Comparison of ENCODE assay signal across 21 cellular contexts in genomic region chr2:2326053-2326452, GRCh38. TPM values are rescaled to one million over a fixed set of nuclear protein-coding genes. Genes with fewer than 3 reads are reported as not detected.
DNase-seq lines count a peak whose midpoint lies in the region; ATAC-seq and TF ChIP-seq lines count a peak whose summit lies in the region.
"Had no signal": no experiment of that assay in that cellular context is flagged by ENCODE, and none has a peak within 500 bp of the region (broad histone marks: within the 10 kb centered on the region; RNA-seq: fewer than 3 reads in every experiment).

No MANE protein-coding gene starts in this region.

- in situ Hi-C loops in GM13976 (cut with MboI; ENCODE audit: low sequenced_read_pairs, unreplicated experiment), result no loop called here

- ATAC-seq in GM21447 (IDR thresholded peaks at IDR 0.05; ENCODE audit: unreplicated experiment), result no peak
- ATAC-seq: HCT116, left ventricle myocardium superior, right cardiac atrium had no signal

- no peak for TF ChIP-seq CTCF in GM13976 (IDR thresholded peaks at IDR 0.05; ENCODE audit: borderline replicate concordance, control extremely low read depth, extremely low read depth, insufficient read depth, missing control alignments)

- intact Hi-C loops in posterior cingulate gyrus (cut with DNase I), result no loop called here

- DNase-seq in NCI-H82 (lab: John Stamatoyannopoulos, UW) (peak; percentile 14), NCI-H82 treated with DMSO at 0.1 percent for 48 hours (lab: John Stamatoyannopoulos, UW; ENCODE audit: unreplicated experiment) (no peak), NCI-H1930 (lab: John Stamatoyannopoulos, UW) (peak; percentile 11 to 34), SK-N-DZ (ENCODE audit: low spot score) (peak; percentile 14), posterior cingulate gyrus (peak in 6 of 10 donors; percentile 26 to 86 (median 55)), GM13976 (ENCODE audit: low spot score) (no peak)
- DNase-seq: activated CD4-positive, alpha-beta T cell treated with anti-CD3 and anti-CD28 coated beads, Interleukin-2, amount 50 U/mL, for 1 hour; activated naive CD4-positive, alpha-beta T cell treated with anti-CD3 and anti-CD28 coated beads for 36 hours; colonic mucosa; esophagus squamous epithelium; left ventricle myocardium superior; pancreas; right cardiac atrium; spleen; stimulated activated CD4-positive, alpha-beta T cell treated with anti-CD3 and anti-CD28 coated beads, Interleukin-4, amount 100 ng/mL, for 24 hours; stimulated activated naive CD4-positive, alpha-beta T cell; T-helper 9 cell; testis; uterus had no signal

RNA-seq across cellular contexts. Expression of gene MYT1L, which starts 5.0 kb away (rescaled TPM):
- 3.5 and 4.4 TPM in 2 replicates for polyA plus RNA-seq in SK-N-DZ (2014; cell fraction: cytosol; rRNA removed)
- 18.1 and 18.5 TPM in 2 replicates for polyA plus RNA-seq in SK-N-DZ (2014; cell fraction: nucleus; rRNA removed)

Comparison
In these comparisons a context has a peak if more than half of its experiments do, and no peak if none do; other contexts are left out.
1. DNase-seq: peak in NCI-H82 (single experiment), NCI-H1930 (2 of 2), SK-N-DZ (single experiment) and posterior cingulate gyrus (6 of 10); none in NCI-H82 treated with DMSO at 0.1 percent for 48 hours (single experiment) and GM13976 (single experiment).